In the genomic region with DNA sequence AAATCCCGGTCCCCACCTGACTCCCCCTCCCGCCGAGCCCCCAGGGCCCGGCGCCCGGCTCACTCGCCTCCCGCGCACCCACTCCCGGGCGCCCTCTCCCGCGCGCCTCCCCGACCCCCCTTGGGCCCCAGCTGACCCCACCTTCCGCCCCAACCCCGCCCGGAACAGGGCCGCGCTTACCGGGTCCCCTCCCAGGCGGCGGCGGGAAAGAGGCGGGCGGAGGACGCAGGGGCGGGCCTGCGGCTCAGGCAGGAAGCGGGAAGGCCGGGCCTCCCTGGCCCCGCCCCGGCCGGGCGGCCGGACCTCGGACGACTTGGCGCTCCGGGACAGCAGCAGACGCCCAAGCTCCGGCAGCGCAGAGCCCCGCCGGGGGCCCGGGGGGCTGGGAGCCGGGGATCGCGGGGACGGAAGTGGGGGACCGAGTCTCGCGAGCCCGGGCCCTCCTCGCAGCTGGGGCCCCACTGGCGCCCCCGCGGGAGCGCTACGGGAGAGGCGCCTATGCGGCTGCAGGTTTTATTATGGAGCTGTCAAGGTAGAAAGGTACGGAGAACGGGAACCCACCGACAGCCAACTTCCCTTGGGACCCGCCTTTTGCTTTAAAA, we compare ENCODE assay signal across 8 cellular contexts. TPM values are rescaled to one million over a fixed set of nuclear protein-coding genes. Genes with fewer than 3 reads are reported as not detected.
DNase-seq lines count a peak whose midpoint lies in the region; ATAC-seq and TF ChIP-seq lines count a peak whose summit lies in the region.

A gene (minus strand): TSS at position 212 of the 602 bp plus-strand sequence. CDS start 15,905 bp downstream, outside the sequence.

- peak within 1 kb of the TSS; percentile 87 for H2AFZ ChIP-seq in PC-9

- H3K9me3 ChIP-seq in PC-9 (ENCODE audit: insufficient read depth, low read depth) (no peaks in the 10 kb centered on the region; the same call in none of the 2 replicates), esophagus muscularis mucosa (no peaks in the 10 kb centered on the region)

- H3K79me2 ChIP-seq in PC-9 (ENCODE audit: low read depth) = no peaks in the 10 kb centered on the region

- peaks cover 26% of the 10 kb centered on the region; the same call in 1 of the 2 replicates for H3F3A ChIP-seq in PC-9 (ENCODE audit: insufficient read depth, low read depth)

- H3K4me1 ChIP-seq in PC-9 (replicated peaks; ENCODE audit: insufficient read depth) = peaks cover 23% of the 10 kb centered on the region
- peaks cover 0 to 30% (median 22%) of the 10 kb centered on the region in 4 donors for H3K4me1 ChIP-seq in esophagus muscularis mucosa

- H3K4me3 Mint-ChIP-seq in activated T-cell treated with anti-CD3 and anti-CD28 coated beads, Interleukin-2, amount 50 U/mL, for 4 hours = peak within 1 kb of the TSS; percentile 92

- no peak for TF ChIP-seq EP300 in esophagus muscularis mucosa (IDR thresholded peaks at IDR 0.05)

- H3K36me3 Mint-ChIP-seq in activated T-cell treated with anti-CD3 and anti-CD28 coated beads, Interleukin-2, amount 50 U/mL, for 4 hours (ENCODE audit: insufficient read depth) = no peaks in the 10 kb centered on the region

- H4K20me1 ChIP-seq in PC-9 (ENCODE audit: insufficient read depth) = no peaks in the 10 kb centered on the region

- no TSS peak for BruUV-seq in PC-9 (replicated peaks; lab: Mats Ljungman, UMichigan)

- no peaks in the 10 kb centered on the region for H3K27me3 ChIP-seq in PC-9 (ENCODE audit: insufficient read depth, low read depth)
- H3K27me3 ChIP-seq in esophagus muscularis mucosa = no peaks in the 10 kb centered on the region

- H3K4me1 Mint-ChIP-seq in activated T-cell treated with anti-CD3 and anti-CD28 coated beads, Interleukin-2, amount 50 U/mL, for 4 hours (ENCODE audit: low read depth) = peaks cover 16% of the 10 kb centered on the region

- peak; percentile 26 for TF ChIP-seq POLR2A in esophagus muscularis mucosa (IDR thresholded peaks at IDR 0.05; ENCODE audit: low read depth)

- under 1% methylated on average over 20 of the region's 66 CpGs for WGBS in esophagus muscularis mucosa

- H3K27ac ChIP-seq in PC-9 (no peak within 1 kb of the TSS), esophagus muscularis mucosa (replicated peaks in 1 of 4) (peak within 1 kb of the TSS; percentile 86 to 96 (median 90))

- H3K4me2 ChIP-seq in PC-9 = peak within 1 kb of the TSS; percentile 84

- H3K9me3 Mint-ChIP-seq in activated T-cell treated with anti-CD3 and anti-CD28 coated beads, Interleukin-2, amount 50 U/mL, for 4 hours = no peaks in the 10 kb centered on the region

- H3K4me3 ChIP-seq in Jurkat, Clone E6-1 (ENCODE audit: low read length) = peak within 1 kb of the TSS; percentile 74
- H3K4me3 ChIP-seq in PC-9 (peak within 1 kb of the TSS; percentile 83), esophagus muscularis mucosa (peak within 1 kb of the TSS; percentile 64 to 92 (median 76))

- intact Hi-C loops in PC-9 (cut with micrococcal nuclease; ENCODE audit: unreplicated experiment) (loop anchor here (1.0 to 5.0 kb wide), 4 partner anchors 94 to 155 kb away; no protein-coding TSS in a partner anchor), esophagus muscularis mucosa (cut with DNase I) (loop anchor here (5.0 kb wide), 1 partner anchor 92 kb away; no protein-coding TSS in a partner anchor)

- H3K36me3 ChIP-seq in PC-9 (ENCODE audit: low read depth) (no peaks in the 10 kb centered on the region), esophagus muscularis mucosa (no peaks in the 10 kb centered on the region)

- POLR2A ChIA-PET in PC-9 (lab: Charles Lee; ENCODE audit: unreplicated experiment) = interaction anchor here (0.6 kb wide), 1 partner anchor 94 kb away, joined by 5 read pairs; no protein-coding TSS in a partner anchor

- H3K9me2 ChIP-seq in PC-9 (ENCODE audit: insufficient read depth) = no peaks in the 10 kb centered on the region

- H3K27me3 Mint-ChIP-seq in activated T-cell treated with anti-CD3 and anti-CD28 coated beads, Interleukin-2, amount 50 U/mL, for 4 hours (ENCODE audit: low read depth) = no peaks in the 10 kb centered on the region

- CTCF ChIA-PET in PC-9 (lab: Charles Lee) = interaction anchor here (0.9 kb wide), 1 partner anchor 114 kb away, joined by 3 read pairs; no protein-coding TSS in a partner anchor

- peak; percentile 96 for ATAC-seq in GM21576 (IDR thresholded peaks at IDR 0.05; ENCODE audit: unreplicated experiment)
- ATAC-seq in activated T-cell treated with anti-CD3 and anti-CD28 coated beads, Interleukin-2, amount 50 U/mL, for 4 hours = peak; percentile 96

- TF ChIP-seq CTCF in PC-9 (conservative IDR thresholded peaks at IDR 0.05) = peak; percentile 58; the same call in 1 of the 2 replicates
- TF ChIP-seq CTCF in esophagus muscularis mucosa (IDR thresholded peaks at IDR 0.05) = peak; percentile 21 to 62 (median 35)

- DNase-seq in DMS53 treated with DMSO at 0.1 percent for 48 hours (lab: John Stamatoyannopoulos, UW; ENCODE audit: unreplicated experiment) (peak; percentile 57), PC-9 (peak; percentile 66 to 92), esophagus muscularis mucosa (ENCODE audit: extremely low spot score) (peak; percentile 94), myocyte (ENCODE audit: low read depth) (peak; percentile 86)
- peak; percentile 65 for DNase-seq in Jurkat, Clone E6-1 (ENCODE audit: low read depth, low spot score)
- DNase-seq in activated T-cell treated with anti-CD3 and anti-CD28 coated beads, Interleukin-2, amount 50 U/mL, for 4 hours = peak; percentile 80
- peak; percentile 62 to 82 for DNase-seq in stimulated activated CD8-positive, alpha-beta memory T cell treated with anti-CD3 and anti-CD28 coated beads, Interleukin-7, amount 100 ng/mL, for 4 hours (ENCODE audit: low read depth in 2 of 2)

RNA-seq across cellular contexts. Expression of the gene that starts here (rescaled TPM):
- 51.0 TPM for polyA plus RNA-seq in Jurkat, Clone E6-1 (2012; ENCODE audit: insufficient read depth, insufficient read length)
- total RNA-seq in PC-9 (2021) = 59.2 and 67.0 TPM in 2 replicates
- 10 to 100 TPM; 23.6 to 28.1 (median 25.4) TPM for total RNA-seq in activated T-cell treated with anti-CD3 and anti-CD28 coated beads, Interleukin-2, amount 50 U/mL, for 4 hours
- total RNA-seq in esophagus muscularis mucosa = 10 to 100 TPM; 31.6 to 68.1 (median 38.9) TPM
- 99.1 and 133 TPM in 2 replicates for total RNA-seq in myocyte
- polyA plus RNA-seq in myocyte (2012) = 44.2 TPM
